8 cellular contexts compared by ENCODE assay signal in genomic region chr4:71004281-71004851, GRCh38. TPM values are rescaled to one million over a fixed set of nuclear protein-coding genes. Genes with fewer than 3 reads are reported as not detected.
DNase-seq lines count a peak whose midpoint lies in the region; ATAC-seq and TF ChIP-seq lines count a peak whose summit lies in the region.

No MANE protein-coding gene starts in this region.

- WGBS in esophagus squamous epithelium, 2 donors, result 60 to 82% methylated on average over 2 to 3 of the region's 7 CpGs
- WGBS in psoas muscle, 3 donors, result 77 to 84% (median 80%) methylated on average over 7 of the region's 7 CpGs

- H2AFZ ChIP-seq in DND-41 (ENCODE audit: low read depth, low read length), result no peak overlapping the region
- no peak overlapping the region for H2AFZ ChIP-seq in GM23338

- peak; percentile 87 for DNase-seq in DND-41
- DNase-seq in GM23338 (ENCODE audit: low spot score), result peak; percentile 46
- peak; percentile 12 for DNase-seq in UCSD-AML1 (lab: John Stamatoyannopoulos, UW; ENCODE audit: unreplicated experiment)
- DNase-seq in glutamatergic neuron, result peak; percentile 36
- no peak for DNase-seq in esophagus squamous epithelium (lab: John Stamatoyannopoulos, UW)
- DNase-seq in psoas muscle, result no peak
- no peak for DNase-seq in A172 (ENCODE audit: low spot score)
- no peak for DNase-seq in NCI-H128 (lab: John Stamatoyannopoulos, UW; ENCODE audit: unreplicated experiment)

- H3K9me3 Mint-ChIP-seq in GM23338, result peaks cover 27% of the 10 kb centered on the region; the same call in 2 of the 3 replicates
- H3K9me3 Mint-ChIP-seq in glutamatergic neuron (ENCODE audit: unreplicated experiment), result peaks cover 1% of the 10 kb centered on the region

- 0 out of 3 replicates have a peak overlapping the region, but pooled peaks have one; percentile 9 for H3K4me3 Mint-ChIP-seq in GM23338
- peak overlapping the region; percentile 59 for H3K4me3 Mint-ChIP-seq in glutamatergic neuron (ENCODE audit: unreplicated experiment)

- H3K79me2 ChIP-seq in DND-41 (ENCODE audit: insufficient read depth, low read length) (peaks cover 99% of the 10 kb centered on the region), GM23338 (replicated peaks; ENCODE audit: insufficient read depth) (peaks cover 88% of the 10 kb centered on the region)

- no peak for TF ChIP-seq POLR2A in esophagus squamous epithelium (IDR thresholded peaks at IDR 0.05)

- H3K4me3 ChIP-seq in DND-41 (ENCODE audit: low read depth in 1 of 2, low read length in 2 of 2) (peak overlapping the region in 1 of 2 experiments; percentile 29; a peak in 2 of 4 replicates), GM23338 (peak overlapping the region; percentile 38; the same call in 1 of the 2 replicates), esophagus squamous epithelium (no peak overlapping the region), psoas muscle (no peak overlapping the region)

- H3K9me3 ChIP-seq in DND-41 (ENCODE audit: insufficient read depth, low read length, severe bottlenecking) (no peaks in the 10 kb centered on the region), esophagus squamous epithelium (no peaks in the 10 kb centered on the region), psoas muscle (no peaks in the 10 kb centered on the region)

- H3K4me1 ChIP-seq in DND-41 (ENCODE audit: insufficient read depth, low read length), result peaks cover 81% of the 10 kb centered on the region
- peaks cover 36% of the 10 kb centered on the region for H3K4me1 ChIP-seq in GM23338 (ENCODE audit: insufficient read depth)
- H3K4me1 ChIP-seq in esophagus squamous epithelium, result peaks cover 0 to 18% (median 0%) of the 10 kb centered on the region in 3 donors
- H3K4me1 ChIP-seq in psoas muscle, result no peaks in the 10 kb centered on the region

- H4K20me1 ChIP-seq in DND-41 (ENCODE audit: insufficient read depth, low read length) (peaks cover 82% of the 10 kb centered on the region), GM23338 (replicated peaks; ENCODE audit: insufficient read depth) (peaks cover 15% of the 10 kb centered on the region)

- no peaks in the 10 kb centered on the region for H3K27me3 ChIP-seq in DND-41 (ENCODE audit: insufficient read depth, low read length, poor library complexity)
- H3K27me3 ChIP-seq in GM23338 (ENCODE audit: insufficient read depth), result no peaks in the 10 kb centered on the region
- no peaks in the 10 kb centered on the region for H3K27me3 ChIP-seq in esophagus squamous epithelium
- no peaks in the 10 kb centered on the region for H3K27me3 ChIP-seq in psoas muscle (ENCODE audit: insufficient read depth in 3 of 3, low read length in 2 of 3)

- H3K9me2 ChIP-seq in GM23338 (ENCODE audit: insufficient read depth), result no peaks in the 10 kb centered on the region

- peak overlapping the region; percentile 22 for H3K9ac ChIP-seq in DND-41 (ENCODE audit: low read depth, low read length)

- H3K4me1 Mint-ChIP-seq in GM23338, result peaks cover 43% of the 10 kb centered on the region
- H3K4me1 Mint-ChIP-seq in glutamatergic neuron (ENCODE audit: low read depth, unreplicated experiment), result peaks cover 14% of the 10 kb centered on the region

- intact Hi-C loops in esophagus squamous epithelium (cut with DNase I) (loop anchor here (10.0 kb wide), 1 partner anchor 160 kb away; no protein-coding TSS in a partner anchor), psoas muscle (cut with DNase I) (no loop called here)

- H3K36me3 ChIP-seq in DND-41 (ENCODE audit: insufficient read depth, low read length) (peaks cover 82% of the 10 kb centered on the region), GM23338 (ENCODE audit: insufficient read depth) (peaks cover 8% of the 10 kb centered on the region; the same call in 1 of the 2 replicates), esophagus squamous epithelium (peaks cover 0 to 10% (median 0%) of the 10 kb centered on the region in 3 donors), psoas muscle (ENCODE audit: insufficient read depth in 1 of 2, low read depth in 1 of 2) (no peaks in the 10 kb centered on the region)

- TF ChIP-seq CTCF in DND-41 (IDR thresholded peaks at IDR 0.05; ENCODE audit: borderline replicate concordance, extremely low read depth, low read length, poor library complexity, severe bottlenecking), result peak; percentile 53
- TF ChIP-seq CTCF in GM23338 (conservative IDR thresholded peaks at IDR 0.05; ENCODE audit: low read depth in 2 of 2), result peak in 1 of 2 experiments; percentile 50; a peak in 2 of 4 replicates
- no peak for TF ChIP-seq CTCF in glutamatergic neuron (IDR thresholded peaks at IDR 0.05; ENCODE audit: partially characterized antibody, unreplicated experiment)
- no peak for TF ChIP-seq CTCF in esophagus squamous epithelium (IDR thresholded peaks at IDR 0.05)
- TF ChIP-seq CTCF in psoas muscle (IDR thresholded peaks at IDR 0.05), result no peak

- peak; percentile 93 for ATAC-seq in DND-41 (ENCODE audit: insufficient read depth, low read depth)
- ATAC-seq in GM23338, result peak; percentile 86
- ATAC-seq in psoas muscle, result no peak

- H3F3A ChIP-seq in GM23338 (replicated peaks; ENCODE audit: low read depth), result no peaks in the 10 kb centered on the region

- H3K4me2 ChIP-seq in DND-41 (ENCODE audit: insufficient read depth, low read length), result peak overlapping the region; percentile 51
- peak overlapping the region; percentile 74 for H3K4me2 ChIP-seq in GM23338

- H3K27me3 Mint-ChIP-seq in GM23338 (ENCODE audit: insufficient read depth, low read depth, poor library complexity) (peaks cover 5% of the 10 kb centered on the region), glutamatergic neuron (ENCODE audit: unreplicated experiment) (peaks cover 1% of the 10 kb centered on the region)

- H3K36me3 Mint-ChIP-seq in GM23338 (ENCODE audit: low read depth) (peaks cover 41% of the 10 kb centered on the region), glutamatergic neuron (ENCODE audit: unreplicated experiment) (peaks cover 22% of the 10 kb centered on the region)

- H3K27ac Mint-ChIP-seq in GM23338, result 0 out of 2 replicates have a peak overlapping the region, but pooled peaks have one; percentile 19
- H3K27ac Mint-ChIP-seq in glutamatergic neuron (ENCODE audit: unreplicated experiment), result peak overlapping the region; percentile 56

- peak overlapping the region; percentile 68 for H3K27ac ChIP-seq in DND-41 (ENCODE audit: low read length)
- H3K27ac ChIP-seq in GM23338 (ENCODE audit: low read depth), result no peak overlapping the region
- no peak overlapping the region for H3K27ac ChIP-seq in esophagus squamous epithelium
- H3K27ac ChIP-seq in psoas muscle, result no peak overlapping the region

TF ChIP-seq in GM23338, 12 proteins besides CTCF, POLR2A, EP300 and RAD21 (continues in another document):
- no peak for TF ChIP-seq CREB1 (CRISPR knock-in tag; IDR thresholded peaks at IDR 0.05; ENCODE audit: low read depth)
- no peak for TF ChIP-seq STAT1 (IDR thresholded peaks at IDR 0.05; ENCODE audit: unreplicated experiment)
- TF ChIP-seq ZNF114 (CRISPR knock-in tag; IDR thresholded peaks at IDR 0.05), result no peak
- TF ChIP-seq ZNF331 (CRISPR knock-in tag; IDR thresholded peaks at IDR 0.05; ENCODE audit: low read depth), result no peak
- no peak for TF ChIP-seq REST (IDR thresholded peaks at IDR 0.05; ENCODE audit: unreplicated experiment)
- no peak for TF ChIP-seq ETS1 (IDR thresholded peaks at IDR 0.05)
- TF ChIP-seq JUNB (IDR thresholded peaks at IDR 0.05; ENCODE audit: unreplicated experiment), result no peak

RNA-seq across cellular contexts. Expression of gene DCK, which starts 10.9 kb away (rescaled TPM):
- 25.1 and 27.4 TPM in 2 replicates for total RNA-seq in GM23338 (2014; rRNA removed; shearing (Covaris generic))
- 16.9 and 18.3 TPM in 2 replicates for polyA plus RNA-seq in GM23338 (2016; fragmentation: Nextera tagmentation; extraction: Ambion mirVana)
- 10.8 TPM for total RNA-seq in glutamatergic neuron (ENCODE audit: unreplicated experiment)
- 10 to 100 TPM in 3 of 4 donors, 1 to 10 TPM in 1; 8.5 to 22.1 (median 15.9) TPM for total RNA-seq in esophagus squamous epithelium
- 1 to 10 TPM; 4.5 to 6.9 (median 5.8) TPM for total RNA-seq in psoas muscle
- polyA plus RNA-seq in psoas muscle, result 10 to 100 TPM in 1 of 3 donors, 1 to 10 TPM in 2; 4.3 to 12.9 (median 6.9) TPM
- total RNA-seq in A172 (2014; rRNA removed; shearing (Covaris generic)), result 40.7 and 40.8 TPM in 2 replicates

Comparison
In these comparisons a context has a peak if more than half of its experiments do, and no peak if none do; other contexts are left out.
1. ATAC-seq: peak in DND-41 (single experiment) and GM23338 (single experiment); none in psoas muscle (0 of 4).
2. DNase-seq: peak in DND-41 (single experiment), GM23338 (single experiment), UCSD-AML1 (single experiment) and glutamatergic neuron (single experiment); none in esophagus squamous epithelium (single experiment), psoas muscle (0 of 2), A172 (single experiment) and NCI-H128 (single experiment).